ENCODE assay signal across 8 cellular contexts in the genomic region with DNA sequence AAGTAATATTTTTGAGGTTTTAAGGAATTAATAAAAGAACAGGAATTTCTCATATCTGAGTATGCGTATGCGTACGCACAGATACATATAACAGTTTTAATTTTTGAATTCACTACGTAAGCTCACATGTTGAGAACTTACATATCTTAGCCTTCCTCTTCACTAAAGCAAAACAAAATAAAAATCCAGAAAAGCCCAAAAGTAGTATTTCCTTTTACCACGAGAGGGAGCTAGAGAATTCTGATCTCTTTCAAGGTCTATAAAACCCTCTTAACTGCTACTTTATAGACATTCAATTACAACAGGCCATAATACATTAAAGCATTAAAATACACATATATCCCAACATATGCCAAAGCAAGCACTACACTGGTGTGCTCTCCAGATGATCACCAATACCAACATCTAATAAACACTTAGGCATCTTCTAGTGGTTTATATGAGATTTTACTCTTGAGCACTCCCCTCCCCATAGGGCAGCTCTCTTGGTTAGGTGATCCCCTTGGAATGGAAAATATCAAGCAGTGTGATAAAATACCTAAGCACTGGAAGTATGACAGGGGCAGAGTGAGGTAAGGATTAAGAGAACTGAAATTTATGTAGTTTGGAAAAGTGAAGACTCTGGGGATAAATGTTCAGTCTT.
A peak's percentile ranks its signal among the peaks of the same experiment; 100 is the strongest.
DNase-seq lines count a peak whose midpoint lies in the region; ATAC-seq, FAIRE-seq and TF ChIP-seq lines count a peak whose summit lies in the region.

No MANE protein-coding gene starts in this region.

- no peak overlapping the region for H3K56ac ChIP-seq in H1 (replicated peaks; ENCODE audit: insufficient read length, low read depth, low read length)

- no peak overlapping the region for H4K5ac ChIP-seq in H1 (ENCODE audit: insufficient read length, low read depth, low read length)

- peak; percentile 10 for DNase-seq in Daoy (ENCODE audit: low read depth)
- DNase-seq in LHCN-M2 (ENCODE audit: low read depth), result peak; percentile 88
- no peak for DNase-seq in Peyer's patch
- DNase-seq in H1 (ENCODE audit: low read depth in 1 of 2, low spot score in 2 of 2), result no peak
- no peak for DNase-seq in activated effector memory CD4-positive, alpha-beta T cell treated with Interleukin-2 at 50 U/mL for 16 hours
- DNase-seq in NCI-H1048 (lab: John Stamatoyannopoulos, UW), result no peak

- H3K9ac ChIP-seq in H1 (replicated peaks in 1 of 4; ENCODE audit: extremely low read depth in 1 of 4, low read depth in 3 of 4, low read length in 3 of 4) (no peak overlapping the region), neural cell (ENCODE audit: low read length) (no peak overlapping the region)

- TF ChIP-seq RAD21 in H1 (IDR thresholded peaks at IDR 0.05 in 1 of 2, conservative IDR thresholded peaks at IDR 0.05 in 1 of 2; ENCODE audit: low read depth in 2 of 2, low read length in 2 of 2) (peak; percentile 49 to 67), neural cell (conservative IDR thresholded peaks at IDR 0.05) (peak; percentile 81)

- ATAC-seq in GM21576 (IDR thresholded peaks at IDR 0.05; ENCODE audit: unreplicated experiment), result no peak

- WGBS in H1 (ENCODE audit: extremely low coverage in 1 of 2, insufficient coverage in 1 of 2, insufficient read length in 1 of 2, insufficient replicate concordance in 2 of 2, low coverage in 1 of 2, low lambda C conversion rate in 2 of 2, missing lambda C conversion rate in 1 of 2), 2 experiments, result 8% methylated on average over 5 of the region's 5 CpGs; no CpG with 5 or more reads in 1 of the 2 experiments

- no peaks in the 10 kb centered on the region for H3K79me1 ChIP-seq in H1 (ENCODE audit: low read depth, low read length)

- H3K23me2 ChIP-seq in H1 (ENCODE audit: low read depth, low read length), result no peaks in the 10 kb centered on the region

- no peak overlapping the region for H2AK5ac ChIP-seq in H1 (ENCODE audit: low read depth, low read length)

- H3K27ac ChIP-seq in Peyer's patch (no peak overlapping the region), H1 (ENCODE audit: low read depth, low read length) (no peak overlapping the region), neural cell (ENCODE audit: low read length) (no peak overlapping the region)

- TF ChIP-seq POLR2A in Peyer's patch (IDR thresholded peaks at IDR 0.05) (no peak), H1 (IDR thresholded peaks at IDR 0.05; ENCODE audit: control extremely low read depth in 1 of 2, low read depth in 2 of 2, low read length in 2 of 2) (no peak)

- no peak overlapping the region for H3K18ac ChIP-seq in H1 (ENCODE audit: extremely low read depth, low read length)

- no peak overlapping the region for H3K14ac ChIP-seq in H1 (ENCODE audit: insufficient read length)

- FAIRE-seq in H1 (lab: Jason Lieb, UNC), result peak; percentile 70

- no peak overlapping the region for H2BK12ac ChIP-seq in H1 (ENCODE audit: low read depth, low read length)

- no peak overlapping the region for H4K8ac ChIP-seq in H1 (ENCODE audit: extremely low read depth, insufficient read depth, low read length)

- TF ChIP-seq CTCF in Peyer's patch (IDR thresholded peaks at IDR 0.05) (peak; percentile 66 to 92 (median 84)), H1 (IDR thresholded peaks at IDR 0.05; ENCODE audit: control extremely low read depth in 1 of 3, insufficient read depth in 1 of 3, low read depth in 1 of 3, low read length in 3 of 3) (peak in 2 of 3 experiments; percentile 37 to 50; a peak in 2 of 4 replicates), neural cell (IDR thresholded peaks at IDR 0.05; ENCODE audit: poor library complexity, severe bottlenecking) (peak; percentile 81)

- no peak overlapping the region for H2BK20ac ChIP-seq in H1 (ENCODE audit: low read length)

- no peak overlapping the region for H2BK5ac ChIP-seq in H1 (ENCODE audit: low read depth, low read length)

- no peaks in the 10 kb centered on the region for H3K79me2 ChIP-seq in H1 (ENCODE audit: control insufficient read depth in 1 of 2, insufficient read depth in 2 of 2, low read length in 2 of 2)
- no peaks in the 10 kb centered on the region for H3K79me2 ChIP-seq in neural cell (replicated peaks; ENCODE audit: insufficient read depth, low read length)

- H3K36me3 ChIP-seq in Peyer's patch, result no peaks in the 10 kb centered on the region
- no peaks in the 10 kb centered on the region for H3K36me3 ChIP-seq in H1 (ENCODE audit: control insufficient read depth in 2 of 4, insufficient read depth in 4 of 4, low read length in 3 of 4)
- no peaks in the 10 kb centered on the region for H3K36me3 ChIP-seq in neural cell (ENCODE audit: insufficient read depth, low read length)

- no peak overlapping the region for H2BK15ac ChIP-seq in H1 (ENCODE audit: low read length)

- no peaks in the 10 kb centered on the region for H3K9me2 ChIP-seq in neural cell (ENCODE audit: insufficient read depth, low read length)

- H3K4ac ChIP-seq in H1 (replicated peaks; ENCODE audit: insufficient read length, low read depth, low read length), result no peak overlapping the region

- H3K27me3 ChIP-seq in Peyer's patch, result no peaks in the 10 kb centered on the region
- peaks cover 0 to 2% (median 0%) of the 10 kb centered on the region in 4 experiments; a peak in 2 of 7 replicates for H3K27me3 ChIP-seq in H1 (replicated peaks in 1 of 4; ENCODE audit: control insufficient read depth in 3 of 4, extremely low read depth in 1 of 4, insufficient read depth in 3 of 4, low read length in 3 of 4)
- H3K27me3 ChIP-seq in neural cell (ENCODE audit: insufficient read depth, low read depth, low read length), result peaks cover 57% of the 10 kb centered on the region

- H3K4me2 ChIP-seq in H1 (ENCODE audit: insufficient read depth in 1 of 2, low read depth in 2 of 2, low read length in 2 of 2) (no peak overlapping the region), neural cell (ENCODE audit: low read length) (no peak overlapping the region)

- no peaks in the 10 kb centered on the region for H3F3A ChIP-seq in neural cell (ENCODE audit: insufficient read depth, low read length, poor library complexity, severe bottlenecking)

- CTCF ChIA-PET in H1 (lab: Charles Lee; ENCODE audit: partially characterized antibody), result interaction anchor here (0.6 to 3.0 kb wide), 52 partner anchors 8 to 386 kb away, joined by 3 to 24 read pairs (median 4); a partner anchor contains a TSS

- POLR2A ChIA-PET in H1 (lab: Charles Lee; ENCODE audit: partially characterized antibody), result no interaction called here

- no peak overlapping the region for H3K23ac ChIP-seq in H1 (ENCODE audit: insufficient read length)

- no peaks in the 10 kb centered on the region for H3K9me3 ChIP-seq in Peyer's patch
- H3K9me3 ChIP-seq in H1 (ENCODE audit: insufficient read depth in 2 of 2, low read depth in 1 of 2, low read length in 1 of 2), result no peaks in the 10 kb centered on the region
- no peaks in the 10 kb centered on the region for H3K9me3 ChIP-seq in neural cell (ENCODE audit: low read length)

- TF ChIP-seq EP300 in H1 (IDR thresholded peaks at IDR 0.05; ENCODE audit: borderline replicate concordance in 1 of 2, low read depth in 2 of 2, low read length in 2 of 2) (no peak), neural cell (conservative IDR thresholded peaks at IDR 0.05; ENCODE audit: poor library complexity, severe bottlenecking) (no peak)

- H3K4me3 ChIP-seq in Peyer's patch, result no peak overlapping the region
- no peak overlapping the region for H3K4me3 ChIP-seq in H1 (ENCODE audit: extremely low read depth in 1 of 4, insufficient read depth in 2 of 4, low read depth in 3 of 4, low read length in 4 of 4)
- no peak overlapping the region for H3K4me3 ChIP-seq in neural cell (ENCODE audit: low read length)

- H4K91ac ChIP-seq in H1 (replicated peaks; ENCODE audit: insufficient read length, low read length), result no peak overlapping the region

- H3K4me1 ChIP-seq in Peyer's patch (no peaks in the 10 kb centered on the region), H1 (replicated peaks in 1 of 4; ENCODE audit: control insufficient read depth in 3 of 4, insufficient read depth in 4 of 4, low read length in 3 of 4) (no peaks in the 10 kb centered on the region)

- no peak overlapping the region for H2BK120ac ChIP-seq in H1 (replicated peaks; ENCODE audit: low read depth, low read length)

- H2AFZ ChIP-seq in H1 (ENCODE audit: low read length) (no peak overlapping the region), neural cell (ENCODE audit: low read depth, low read length) (no peak overlapping the region)

- H4K20me1 ChIP-seq in H1 (replicated peaks in 1 of 2; ENCODE audit: control insufficient read depth in 1 of 2, insufficient read depth in 2 of 2, low read length in 2 of 2) (no peaks in the 10 kb centered on the region), neural cell (ENCODE audit: insufficient read depth) (no peaks in the 10 kb centered on the region)

TF ChIP-seq in H1, 55 proteins besides CTCF, POLR2A, EP300 and RAD21 (continues in another document):
- TF ChIP-seq CHD1 (IDR thresholded peaks at IDR 0.05; ENCODE audit: low read depth, low read length), result no peak
- TF ChIP-seq SIX5 (IDR thresholded peaks at IDR 0.05; ENCODE audit: low read depth, low read length), result no peak
- TF ChIP-seq POU5F1 (IDR thresholded peaks at IDR 0.05; ENCODE audit: low read depth, low read length), result no peak
- TF ChIP-seq CBX8 (IDR thresholded peaks at IDR 0.05; ENCODE audit: borderline replicate concordance, low read depth, low read length), result no peak
- no peak for TF ChIP-seq CREB1 (IDR thresholded peaks at IDR 0.05)
- TF ChIP-seq, protein P1, sequence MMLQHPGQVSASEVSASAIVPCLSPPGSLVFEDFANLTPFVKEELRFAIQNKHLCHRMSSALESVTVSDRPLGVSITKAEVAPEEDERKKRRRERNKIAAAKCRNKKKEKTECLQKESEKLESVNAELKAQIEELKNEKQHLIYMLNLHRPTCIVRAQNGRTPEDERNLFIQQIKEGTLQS (IDR thresholded peaks at IDR 0.05; ENCODE audit: insufficient read depth, low read depth, low read length), result no peak
- no peak for TF ChIP-seq RBBP5 (IDR thresholded peaks at IDR 0.05; ENCODE audit: borderline replicate concordance, low read depth, low read length)
- no peak for TF ChIP-seq ASH2L (IDR thresholded peaks at IDR 0.05; ENCODE audit: low read length)

TF ChIP-seq in neural cell, 6 proteins besides CTCF, POLR2A, EP300 and RAD21:
- TF ChIP-seq SMC3 (conservative IDR thresholded peaks at IDR 0.05; ENCODE audit: poor library complexity) (peak; percentile 90), POLR2AphosphoS5 (IDR thresholded peaks at IDR 0.05) (no peak)

Comparison
In these comparisons a context has a peak if more than half of its experiments do, and no peak if none do; other contexts are left out.
1. DNase-seq: peak in Daoy (single experiment) and LHCN-M2 (single experiment); none in Peyer's patch (0 of 3), H1 (0 of 2), activated effector memory CD4-positive, alpha-beta T cell treated with Interleukin-2 at 50 U/mL for 16 hours (single experiment) and NCI-H1048 (single experiment).
2. Peak in every context shown above with its lines, with median percentiles within 50 percentile points of each other: CTCF ChIP-seq.